In genomic region chr6:154161689-154162088, GRCh38 we compare ENCODE assay signal across 13 cellular contexts.
A peak's percentile ranks its signal among the peaks of the same experiment; 100 is the strongest.
DNase-seq lines count a peak whose midpoint lies in the region; ATAC-seq and TF ChIP-seq lines count a peak whose summit lies in the region.
"Had no signal": no experiment of that assay in that cellular context is flagged by ENCODE, and none has a peak within 500 bp of the region (broad histone marks: within the 10 kb centered on the region; RNA-seq: fewer than 3 reads in every experiment).

No MANE protein-coding gene starts in this region.

- no peaks in the 10 kb centered on the region for H3K36me3 ChIP-seq in osteoblast (ENCODE audit: insufficient read depth, low read length)
- H3K36me3 ChIP-seq: breast epithelium had no signal

- TF ChIP-seq CTCF in osteoblast (IDR thresholded peaks at IDR 0.05; ENCODE audit: extremely low read depth, low read depth, low read length) = no peak

- peak; percentile 77 to 80 for ATAC-seq in activated T-cell treated with anti-CD3 and anti-CD28 coated beads, Interleukin-2, amount 50 U/mL, for 72 hours (replicated peaks in 1 of 2)
- ATAC-seq in GM21528 (IDR thresholded peaks at IDR 0.05; ENCODE audit: low FRiP score, unreplicated experiment) = peak; percentile 73
- peak; percentile 73 for ATAC-seq in HG03159 (IDR thresholded peaks at IDR 0.05; ENCODE audit: unreplicated experiment)
- ATAC-seq: PC-3 had no signal

- H2AFZ ChIP-seq in osteoblast (ENCODE audit: low read length) = no peak overlapping the region

- H3K9me3 Mint-ChIP-seq in activated T-cell treated with anti-CD3 and anti-CD28 coated beads, Interleukin-2, amount 50 U/mL, for 72 hours = no peaks in the 10 kb centered on the region

- peaks cover 40% of the 10 kb centered on the region for H3K4me1 Mint-ChIP-seq in activated T-cell treated with anti-CD3 and anti-CD28 coated beads, Interleukin-2, amount 50 U/mL, for 72 hours (ENCODE audit: low read depth)

- no peaks in the 10 kb centered on the region for H3K27me3 Mint-ChIP-seq in activated T-cell treated with anti-CD3 and anti-CD28 coated beads, Interleukin-2, amount 50 U/mL, for 72 hours (ENCODE audit: low read depth)

- H3K4me3 Mint-ChIP-seq in activated T-cell treated with anti-CD3 and anti-CD28 coated beads, Interleukin-2, amount 50 U/mL, for 72 hours = no peak overlapping the region
- H3K4me3 Mint-ChIP-seq: memory B cell had no signal

- H3K4me1 ChIP-seq in osteoblast (ENCODE audit: insufficient read depth, low read length) = peaks cover 3% of the 10 kb centered on the region
- H3K4me1 ChIP-seq: breast epithelium had no signal

- DNase-seq in activated T-cell treated with anti-CD3 and anti-CD28 coated beads, Interleukin-2, amount 50 U/mL, for 72 hours = no peak
- DNase-seq in activated T-cell treated with anti-CD3 and anti-CD28 coated beads, Interleukin-2, amount 50 U/mL, for 48 hours = no peak
- DNase-seq in osteoblast (ENCODE audit: insufficient read length, low spot score, missing footprints) (peak; percentile 3), 8988T (no peak), hypothalamus (lab: John Stamatoyannopoulos, UW) (no peak)
- no peak for DNase-seq in activated CD4-positive, alpha-beta T cell treated with anti-CD3 and anti-CD28 coated beads, Interleukin-2, amount 50 U/mL, for 48 hours
- DNase-seq: PC-3; stimulated activated naive CD4-positive, alpha-beta T cell treated with Interleukin-2 at 50 U/mL for 16 hours had no signal

- peaks cover 2% of the 10 kb centered on the region for H3K27me3 ChIP-seq in osteoblast (ENCODE audit: insufficient read depth, low read length)
- H3K27me3 ChIP-seq: breast epithelium had no signal

- no peaks in the 10 kb centered on the region for H3K9me3 ChIP-seq in osteoblast (ENCODE audit: low read depth, low read length)
- H3K9me3 ChIP-seq: breast epithelium had no signal

- no peaks in the 10 kb centered on the region for H3K79me2 ChIP-seq in osteoblast (ENCODE audit: insufficient read depth, low read length)

- no peaks in the 10 kb centered on the region for H4K20me1 ChIP-seq in osteoblast (ENCODE audit: insufficient read depth, low read length)

- peaks cover 4 to 6% of the 10 kb centered on the region in 2 donors for H3K36me3 Mint-ChIP-seq in activated T-cell treated with anti-CD3 and anti-CD28 coated beads, Interleukin-2, amount 50 U/mL, for 72 hours (ENCODE audit: insufficient read depth in 2 of 2)

- H3K27ac Mint-ChIP-seq in activated T-cell treated with anti-CD3 and anti-CD28 coated beads, Interleukin-2, amount 50 U/mL, for 72 hours = no peak overlapping the region
- H3K27ac Mint-ChIP-seq: memory B cell had no signal

- no peak overlapping the region for H3K4me3 ChIP-seq in osteoblast (ENCODE audit: insufficient read depth, low read length)
- H3K4me3 ChIP-seq: breast epithelium had no signal

- H3K27ac ChIP-seq in osteoblast (ENCODE audit: low read depth, low read length) = no peak overlapping the region
- H3K27ac ChIP-seq: breast epithelium, KMS-11 had no signal

- H3K4me2 ChIP-seq in osteoblast (ENCODE audit: insufficient read depth, low read length) = no peak overlapping the region
- H3K4me2 ChIP-seq: KMS-11 had no signal
